15 cellular contexts compared by ENCODE assay signal in the genomic region with DNA sequence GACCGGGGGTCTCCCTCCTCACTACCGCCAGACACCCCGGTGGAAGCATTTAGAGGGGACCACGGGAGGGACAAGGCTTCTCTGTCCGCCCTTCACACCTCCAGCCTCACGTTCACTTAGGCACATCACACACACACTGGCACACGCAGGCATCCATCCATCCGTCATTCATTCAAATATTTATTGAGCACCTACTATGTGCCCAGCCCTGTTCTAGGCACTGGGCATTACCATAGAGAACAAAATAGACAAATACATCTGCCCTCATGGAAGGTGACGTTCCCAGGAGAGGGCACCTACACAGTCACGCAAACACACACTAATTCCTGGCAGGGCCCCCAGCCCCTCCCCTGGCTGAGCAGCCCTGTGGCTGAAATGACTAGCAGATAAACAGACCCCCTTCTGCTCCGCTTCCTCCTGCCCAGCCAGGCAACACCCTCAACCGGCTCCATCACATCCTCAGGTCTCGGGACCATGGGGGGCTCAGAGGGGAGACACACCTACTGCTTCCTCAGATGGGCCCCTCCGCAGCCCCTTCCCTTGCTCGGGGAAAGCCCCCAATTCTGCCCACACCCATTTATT. TPM values are rescaled to one million over a fixed set of nuclear protein-coding genes. Genes with fewer than 3 reads are reported as not detected.
A peak's percentile ranks its signal among the peaks of the same experiment; 100 is the strongest.
DNase-seq lines count a peak whose midpoint lies in the region; ATAC-seq and TF ChIP-seq lines count a peak whose summit lies in the region.
"Had no signal": no experiment of that assay in that cellular context is flagged by ENCODE, and none has a peak within 500 bp of the region (broad histone marks: within the 10 kb centered on the region; RNA-seq: fewer than 3 reads in every experiment).

No MANE protein-coding gene starts in this region.

- H3K4me3 Mint-ChIP-seq in mesothelial cell of epicardium, result no peak overlapping the region

- POLR2A ChIA-PET in GM10248 (lab: Yijun Ruan, JAX), result no interaction called here

- peaks cover 0 to 43% (median 33%) of the 10 kb centered on the region in 12 donors for H3K4me1 ChIP-seq in heart left ventricle
- peaks cover 19 to 35% (median 31%) of the 10 kb centered on the region in 4 donors for H3K4me1 ChIP-seq in transverse colon

- CTCF ChIA-PET in GM10248 (lab: Yijun Ruan, JAX), result interaction anchor here (0.9 to 2.4 kb wide), 3 partner anchors 24 to 305 kb away, joined by 3 to 11 read pairs (median 4); no protein-coding TSS in a partner anchor

- H3K27me3 Mint-ChIP-seq in mesothelial cell of epicardium (ENCODE audit: low read depth), result no peaks in the 10 kb centered on the region

- H3K27me3 ChIP-seq in heart left ventricle (no peaks in the 10 kb centered on the region), brain microvascular endothelial cell (replicated peaks) (no peaks in the 10 kb centered on the region), transverse colon (no peaks in the 10 kb centered on the region)
- H3K27me3 ChIP-seq: Peyer's patch had no signal

- H3K27ac Mint-ChIP-seq in mesothelial cell of epicardium, result peak overlapping the region; percentile 97
- H3K27ac Mint-ChIP-seq: progenitor cell of endocrine pancreas had no signal

- H3K27ac ChIP-seq in heart left ventricle (peak overlapping the region; percentile 75 to 99 (median 94)), brain microvascular endothelial cell (peak overlapping the region; percentile 91), transverse colon (peak overlapping the region; percentile 95 to 98 (median 96))

- peaks cover 12% of the 10 kb centered on the region for H3K36me3 Mint-ChIP-seq in mesothelial cell of epicardium

- H3K36me3 ChIP-seq in heart left ventricle (peaks cover 0 to 54% (median 38%) of the 10 kb centered on the region in 9 donors), brain microvascular endothelial cell (replicated peaks) (peaks cover 39% of the 10 kb centered on the region), transverse colon (peaks cover 0 to under 1% (median 0%) of the 10 kb centered on the region in 4 donors)

- in situ Hi-C loops in brain microvascular endothelial cell (cut with HindIII; ENCODE audit: low pct_ligation_motif_present, low sequenced_read_pairs), result no loop called here
- in situ Hi-C loops in transverse colon (cut with MboI; ENCODE audit: low pct_ligation_motif_present in 1 of 4, low pct_unique_long_range_greater_than_20kb in 1 of 4, low sequenced_read_pairs in 3 of 4), result no loop called here

- H3K9me3 ChIP-seq in heart left ventricle (no peaks in the 10 kb centered on the region), transverse colon (no peaks in the 10 kb centered on the region)
- H3K9me3 ChIP-seq: Peyer's patch had no signal

- no peak for TF ChIP-seq EP300 in transverse colon (IDR thresholded peaks at IDR 0.05; ENCODE audit: low read depth)

- no peak for DNase-seq in heart left ventricle
- no peak for DNase-seq in cardiac septum (ENCODE audit: low spot score)
- no peak for DNase-seq in brain microvascular endothelial cell
- no peak for DNase-seq in mesothelial cell of epicardium (ENCODE audit: low spot score in 2 of 2, unreplicated experiment in 2 of 2)
- no peak for DNase-seq in transverse colon
- DNase-seq in cortex of kidney (lab: John Stamatoyannopoulos, UW), result no peak
- DNase-seq in GM10248 (ENCODE audit: extremely low spot score), result no peak
- DNase-seq: activated T-cell treated with anti-CD3 and anti-CD28 coated beads, Interleukin-2, amount 50 U/mL, for 1 hour; left colon; MM.1S; NCI-H446; Peyer's patch; trophoblast cell had no signal

- no peak overlapping the region for H3K4me3 ChIP-seq in heart left ventricle
- no peak overlapping the region for H3K4me3 ChIP-seq in brain microvascular endothelial cell (ENCODE audit: low read depth, low read length)
- H3K4me3 ChIP-seq in transverse colon, result no peak overlapping the region
- H3K4me3 ChIP-seq: Peyer's patch had no signal

- TF ChIP-seq POLR2A in heart left ventricle (IDR thresholded peaks at IDR 0.05), result no peak
- no peak for TF ChIP-seq POLR2A in transverse colon (IDR thresholded peaks at IDR 0.05)

- no peaks in the 10 kb centered on the region for H3K9me3 Mint-ChIP-seq in mesothelial cell of epicardium

- TF ChIP-seq CTCF in heart left ventricle (IDR thresholded peaks at IDR 0.05), result no peak
- no peak for TF ChIP-seq CTCF in brain microvascular endothelial cell (IDR thresholded peaks at IDR 0.05; ENCODE audit: low read depth, low read length, missing control alignments)
- no peak for TF ChIP-seq CTCF in mesothelial cell of epicardium (IDR thresholded peaks at IDR 0.05; ENCODE audit: unreplicated experiment)
- TF ChIP-seq CTCF in transverse colon (IDR thresholded peaks at IDR 0.05), result no peak
- TF ChIP-seq CTCF in GM10248 (IDR thresholded peaks at IDR 0.05; ENCODE audit: control extremely low read depth, extremely low read depth, low read depth, missing control alignments), result no peak

- intact Hi-C loops in heart left ventricle (cut with DNase I) (loop anchor here in 3 of 10 donors (2.0 kb wide), 3 partner anchors 23 to 29 kb away; a partner anchor contains a TSS), cardiac septum (cut with DNase I) (loop anchor here (1.0 kb wide), 1 partner anchor 12 kb away; no protein-coding TSS in a partner anchor), transverse colon (cut with DNase I; ENCODE audit: low total_unique reads) (loop anchor here (2.0 kb wide), 1 partner anchor 29 kb away; a partner anchor contains a TSS)

- peaks cover 13% of the 10 kb centered on the region for H3K4me1 Mint-ChIP-seq in mesothelial cell of epicardium

- ATAC-seq in heart left ventricle, result no peak
- no peak for ATAC-seq in GM18517 (IDR thresholded peaks at IDR 0.05; ENCODE audit: unreplicated experiment)
- ATAC-seq: left colon had no signal

- 75 to 80% (median 76%) methylated on average over 14 to 15 of the region's 15 CpGs for whole genome bisulfite sequencing in heart left ventricle, 4 donors
- 73 to 80% methylated on average over 2 to 15 of the region's 15 CpGs for WGBS in transverse colon (ENCODE audit: low coverage in 1 of 2), 2 donors

RNA-seq across cellular contexts. Expression of a gene that starts 3.7 kb away (rescaled TPM):
- total RNA-seq in heart left ventricle (100 to 1,000 TPM; 132 to 206 (median 171) TPM), cardiac septum (136 TPM), mesothelial cell of epicardium (290 to 313 TPM (median 310 TPM) in 3 replicates), transverse colon (100 to 1,000 TPM; 239 to 490 (median 364) TPM)
- 100 to 1,000 TPM; 242 to 259 TPM for polyA plus RNA-seq in heart left ventricle

RNA-seq across cellular contexts. Expression of a gene that starts 28.4 kb away (rescaled TPM):
- total RNA-seq in heart left ventricle (100 to 1,000 TPM in 1 of 9 donors, 10 to 100 TPM in 8; 39.9 to 133 (median 45.1) TPM), cardiac septum (42.6 TPM), mesothelial cell of epicardium (38.7 to 39.2 TPM (median 38.8 TPM) in 3 replicates), transverse colon (10 to 100 TPM; 15.2 to 93.1 (median 25.3) TPM)
- polyA plus RNA-seq in heart left ventricle, result 10 to 100 TPM; 30.6 to 52.7 TPM

RNA-seq across cellular contexts. Expression of a gene that starts 36.9 kb away (rescaled TPM):
- total RNA-seq in heart left ventricle, result 1,000 to 10,000 TPM in 5 of 9 donors, 100 to 1,000 TPM in 4; 790 to 2,748 (median 1,081) TPM
- 1,000 to 10,000 TPM in 1 of 2 donors, 100 to 1,000 TPM in 1; 647 to 2,041 TPM for polyA plus RNA-seq in heart left ventricle
- 944 TPM for total RNA-seq in cardiac septum
- total RNA-seq in mesothelial cell of epicardium, result 113 to 127 TPM (median 117 TPM) in 3 replicates
- 100 to 1,000 TPM; 474 to 751 (median 653) TPM for total RNA-seq in transverse colon
